Comparison of ENCODE assay signal across 15 cellular contexts in genomic region chr10:36188054-36188453, GRCh38.
DNase-seq lines count a peak whose midpoint lies in the region; ATAC-seq and TF ChIP-seq lines count a peak whose summit lies in the region.
"Had no signal": no experiment of that assay in that cellular context is flagged by ENCODE, and none has a peak within 500 bp of the region (broad histone marks: within the 10 kb centered on the region; RNA-seq: fewer than 3 reads in every experiment).

No MANE protein-coding gene starts in this region.

- peak; percentile 64 for DNase-seq in NCI-H1694 (lab: John Stamatoyannopoulos, UW)
- no peak for DNase-seq in coronary artery (ENCODE audit: low spot score)
- DNase-seq in iPS-NIHi11 (ENCODE audit: low spot score), result peak; percentile 46
- no peak for DNase-seq in smooth muscle cell (lab: John Stamatoyannopoulos, UW; ENCODE audit: unreplicated experiment)
- DNase-seq in ovary, result no peak
- no peak for DNase-seq in SKM-1 treated with dmso at 0.1 percent for 144 hours (lab: John Stamatoyannopoulos, UW; ENCODE audit: unreplicated experiment)
- DNase-seq: activated gamma-delta T cell; CD4-positive, CD25-positive, alpha-beta regulatory T cell; HFFc6; NCI-H2029 treated with DMSO at 0.1 percent for 48 hours; pancreas; stimulated activated CD4-positive, alpha-beta T cell treated with anti-CD3 and anti-CD28 coated beads, Interleukin-1b, Interleukin-23, amount 100 ng/mL, for 48 hours; thyroid gland had no signal

- TF ChIP-seq EP300 in ovary (IDR thresholded peaks at IDR 0.05), result no peak

- H3K79me2 ChIP-seq in smooth muscle cell (ENCODE audit: low read depth), result no peaks in the 10 kb centered on the region

- H2AFZ ChIP-seq in smooth muscle cell (ENCODE audit: low read depth), result peak overlapping the region; percentile 18

- H3K27ac ChIP-seq in coronary artery, result peak overlapping the region; percentile 19 to 30
- no peak overlapping the region for H3K27ac ChIP-seq in smooth muscle cell (ENCODE audit: low read depth)
- H3K27ac ChIP-seq in ovary, result no peak overlapping the region
- H3K27ac ChIP-seq: pancreas, SJSA1, thyroid gland had no signal

- H3K4me2 ChIP-seq in smooth muscle cell, result no peak overlapping the region

- ATAC-seq in GM21786 (IDR thresholded peaks at IDR 0.05; ENCODE audit: unreplicated experiment), result no peak

- no peaks in the 10 kb centered on the region for H3F3A ChIP-seq in smooth muscle cell (ENCODE audit: low read depth)

- TF ChIP-seq CTCF in coronary artery (IDR thresholded peaks at IDR 0.05), result no peak
- TF ChIP-seq CTCF in smooth muscle cell (IDR thresholded peaks at IDR 0.05; ENCODE audit: borderline replicate concordance, insufficient read depth, poor library complexity, severe bottlenecking), result no peak
- TF ChIP-seq CTCF in ovary (IDR thresholded peaks at IDR 0.05), result no peak

- intact Hi-C loops in ovary (cut with DNase I), result no loop called here

- H3K27me3 ChIP-seq in smooth muscle cell (ENCODE audit: low read depth) (no peaks in the 10 kb centered on the region), ovary (no peaks in the 10 kb centered on the region)
- H3K27me3 ChIP-seq: pancreas, SJSA1, thyroid gland had no signal

- H3K36me3 ChIP-seq in smooth muscle cell (ENCODE audit: low read depth) (no peaks in the 10 kb centered on the region), ovary (no peaks in the 10 kb centered on the region)
- H3K36me3 ChIP-seq: pancreas, SJSA1, thyroid gland had no signal

- TF ChIP-seq POLR2A in ovary (IDR thresholded peaks at IDR 0.05), result no peak

- H3K4me3 ChIP-seq in coronary artery, result no peak overlapping the region
- no peak overlapping the region for H3K4me3 ChIP-seq in smooth muscle cell
- no peak overlapping the region for H3K4me3 ChIP-seq in ovary
- H3K4me3 ChIP-seq: pancreas, SJSA1, thyroid gland had no signal

- no peak overlapping the region for H3K9ac ChIP-seq in smooth muscle cell (ENCODE audit: low read depth)

- WGBS in smooth muscle cell (ENCODE audit: low lambda C conversion rate), result 53% methylated on average over 9 of the region's 9 CpGs
- WGBS in ovary, 3 donors, result 48 to 58% (median 54%) methylated on average over 9 of the region's 9 CpGs

- H3K9me3 ChIP-seq in smooth muscle cell (replicated peaks; ENCODE audit: low read depth) (no peaks in the 10 kb centered on the region), ovary (no peaks in the 10 kb centered on the region)
- H3K9me3 ChIP-seq: pancreas, thyroid gland had no signal

- H3K4me1 ChIP-seq in smooth muscle cell (ENCODE audit: low read depth), result no peaks in the 10 kb centered on the region
- no peaks in the 10 kb centered on the region for H3K4me1 ChIP-seq in ovary (ENCODE audit: insufficient read depth)
- H3K4me1 ChIP-seq: pancreas, SJSA1, thyroid gland had no signal

- no peaks in the 10 kb centered on the region for H4K20me1 ChIP-seq in smooth muscle cell (ENCODE audit: low read depth)

Comparison
In these comparisons a context has a peak if more than half of its experiments do, and no peak if none do; other contexts are left out.
1. DNase-seq: peak in NCI-H1694 (single experiment) and iPS-NIHi11 (single experiment); none in coronary artery (single experiment), smooth muscle cell (single experiment), ovary (0 of 5) and SKM-1 treated with dmso at 0.1 percent for 144 hours (single experiment).
2. H3K27ac ChIP-seq: peak in coronary artery (2 of 2); none in smooth muscle cell (single experiment) and ovary (0 of 2).